1 cellular context compared by ENCODE assay signal in the genomic region with DNA sequence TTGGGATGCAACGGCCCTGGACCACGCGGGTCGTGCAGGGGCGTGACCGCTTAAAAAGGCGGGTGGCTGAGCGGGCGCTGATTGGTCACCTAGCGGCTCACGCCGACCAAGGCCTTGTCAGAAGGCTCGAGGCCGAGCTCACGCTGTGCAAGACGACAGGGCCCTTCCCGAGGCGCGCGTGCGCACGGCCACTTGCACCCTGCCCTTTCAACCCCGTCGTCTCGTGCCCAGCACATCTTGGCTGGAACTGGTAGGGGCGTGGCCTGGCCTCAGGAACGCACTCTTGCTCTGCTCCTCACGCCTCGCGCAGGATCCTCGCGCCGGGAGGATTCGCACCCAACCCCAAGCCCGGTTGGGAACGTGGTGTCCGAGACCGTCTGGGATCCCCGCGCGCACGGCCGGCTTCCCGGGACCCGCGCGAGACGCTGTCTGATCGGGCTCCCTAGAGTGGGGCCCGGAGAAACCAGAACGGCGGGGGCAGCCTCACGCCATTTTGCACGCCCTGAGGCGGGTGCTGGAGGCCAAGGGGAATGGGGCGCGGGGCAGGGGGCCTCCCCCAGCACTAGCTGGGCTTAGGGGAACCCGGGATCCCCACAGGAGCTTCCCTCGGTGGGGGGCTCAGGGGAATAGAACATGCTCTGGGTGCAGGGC.
A peak's percentile ranks its signal among the peaks of the same experiment; 100 is the strongest.
TF ChIP-seq lines count a peak whose summit lies in the region.

A gene with protein sequence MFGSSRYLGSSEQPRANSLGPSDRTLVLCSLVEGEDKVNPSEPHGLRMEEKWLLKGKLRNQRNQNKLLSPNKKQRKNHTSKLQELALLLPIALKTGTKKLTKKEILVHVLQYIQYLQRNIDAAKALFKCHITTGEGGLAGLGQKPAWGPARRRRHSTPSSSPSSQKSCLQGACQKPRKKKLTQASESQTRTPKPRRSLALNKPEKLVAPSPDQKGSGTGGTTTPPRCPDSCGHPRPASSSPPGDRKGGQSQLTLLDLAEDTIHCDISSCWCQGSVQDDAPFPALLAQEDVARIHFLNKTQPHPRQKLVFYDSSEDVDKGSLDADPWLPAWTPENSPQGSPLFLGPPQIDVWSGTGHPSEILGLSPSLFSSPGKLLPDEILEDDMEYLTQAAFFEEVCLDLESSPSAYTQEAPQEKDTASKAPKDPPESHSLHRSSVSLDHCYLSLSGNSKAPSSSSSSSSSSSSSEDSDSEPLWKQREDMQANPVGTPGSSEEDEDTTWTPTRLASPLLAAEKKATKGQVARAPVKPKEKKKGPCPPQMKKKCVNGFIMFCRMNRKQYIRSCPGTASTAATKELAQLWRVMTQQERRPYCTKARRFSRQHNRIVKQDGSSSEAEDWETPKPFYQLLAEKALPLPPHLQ (plus strand): TSS at position 280 of the 651 bp plus-strand sequence. CDS start 1,938 bp downstream, outside the sequence.

TF ChIP-seq in WTC11, 78 proteins besides CTCF, POLR2A, EP300 and RAD21 (continued from another document):
- 0 out of 2 replicates have a peak, but pooled peaks have one; percentile 42 for TF ChIP-seq MAX (CRISPR knock-in tag; IDR thresholded peaks at IDR 0.05)
